In the genomic region with DNA sequence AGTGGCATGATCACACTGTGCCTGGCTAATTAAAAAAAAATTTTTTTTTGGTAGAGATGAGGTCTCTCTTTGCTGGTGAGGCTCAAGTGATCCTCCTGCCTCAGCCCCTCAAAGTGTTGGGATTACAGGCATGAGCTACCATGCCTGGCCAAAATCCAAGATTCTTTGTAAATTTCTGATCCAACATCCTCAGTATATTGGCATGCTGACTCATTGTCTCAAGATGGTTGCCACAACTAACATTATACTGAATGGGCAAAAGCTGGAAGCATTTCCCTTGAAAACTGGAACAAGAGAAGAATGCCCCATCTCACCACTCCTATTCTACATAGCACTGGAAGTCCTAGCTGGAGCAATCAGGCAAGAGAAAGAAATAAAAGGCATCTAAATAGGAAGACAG, we compare ENCODE assay signal across 2 cellular contexts.
TF ChIP-seq lines count a peak whose summit lies in the region.

No MANE protein-coding gene starts in this region.

TF ChIP-seq in HCT116, 20 proteins besides CTCF, POLR2A, EP300 and RAD21 (continued from another document):
- TF ChIP-seq EZH2phosphoT487 (IDR thresholded peaks at IDR 0.05; ENCODE audit: borderline replicate concordance), result no peak
- TF ChIP-seq FOSL1 (IDR thresholded peaks at IDR 0.05; ENCODE audit: low read depth), result no peak
- TF ChIP-seq POLR2AphosphoS5 (IDR thresholded peaks at IDR 0.05; ENCODE audit: low read depth, low read length), result no peak
- TF ChIP-seq, protein P1, sequence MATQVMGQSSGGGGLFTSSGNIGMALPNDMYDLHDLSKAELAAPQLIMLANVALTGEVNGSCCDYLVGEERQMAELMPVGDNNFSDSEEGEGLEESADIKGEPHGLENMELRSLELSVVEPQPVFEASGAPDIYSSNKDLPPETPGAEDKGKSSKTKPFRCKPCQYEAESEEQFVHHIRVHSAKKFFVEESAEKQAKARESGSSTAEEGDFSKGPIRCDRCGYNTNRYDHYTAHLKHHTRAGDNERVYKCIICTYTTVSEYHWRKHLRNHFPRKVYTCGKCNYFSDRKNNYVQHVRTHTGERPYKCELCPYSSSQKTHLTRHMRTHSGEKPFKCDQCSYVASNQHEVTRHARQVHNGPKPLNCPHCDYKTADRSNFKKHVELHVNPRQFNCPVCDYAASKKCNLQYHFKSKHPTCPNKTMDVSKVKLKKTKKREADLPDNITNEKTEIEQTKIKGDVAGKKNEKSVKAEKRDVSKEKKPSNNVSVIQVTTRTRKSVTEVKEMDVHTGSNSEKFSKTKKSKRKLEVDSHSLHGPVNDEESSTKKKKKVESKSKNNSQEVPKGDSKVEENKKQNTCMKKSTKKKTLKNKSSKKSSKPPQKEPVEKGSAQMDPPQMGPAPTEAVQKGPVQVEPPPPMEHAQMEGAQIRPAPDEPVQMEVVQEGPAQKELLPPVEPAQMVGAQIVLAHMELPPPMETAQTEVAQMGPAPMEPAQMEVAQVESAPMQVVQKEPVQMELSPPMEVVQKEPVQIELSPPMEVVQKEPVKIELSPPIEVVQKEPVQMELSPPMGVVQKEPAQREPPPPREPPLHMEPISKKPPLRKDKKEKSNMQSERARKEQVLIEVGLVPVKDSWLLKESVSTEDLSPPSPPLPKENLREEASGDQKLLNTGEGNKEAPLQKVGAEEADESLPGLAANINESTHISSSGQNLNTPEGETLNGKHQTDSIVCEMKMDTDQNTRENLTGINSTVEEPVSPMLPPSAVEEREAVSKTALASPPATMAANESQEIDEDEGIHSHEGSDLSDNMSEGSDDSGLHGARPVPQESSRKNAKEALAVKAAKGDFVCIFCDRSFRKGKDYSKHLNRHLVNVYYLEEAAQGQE (IDR thresholded peaks at IDR 0.05; ENCODE audit: low read depth), result no peak
- TF ChIP-seq TCF7L2 (IDR thresholded peaks at IDR 0.05; ENCODE audit: borderline replicate concordance, extremely low read depth, insufficient read depth, insufficient read length), result no peak
- TF ChIP-seq MAX (IDR thresholded peaks at IDR 0.05), result no peak
- no peak for TF ChIP-seq CBX3 (IDR thresholded peaks at IDR 0.05; ENCODE audit: low read depth)

TF ChIP-seq in SK-N-SH treated with all-trans-retinoic acid at 6 μM for 48 hours, 23 proteins besides CTCF, POLR2A, EP300 and RAD21 (continued from another document):
- TF ChIP-seq, protein P2, sequence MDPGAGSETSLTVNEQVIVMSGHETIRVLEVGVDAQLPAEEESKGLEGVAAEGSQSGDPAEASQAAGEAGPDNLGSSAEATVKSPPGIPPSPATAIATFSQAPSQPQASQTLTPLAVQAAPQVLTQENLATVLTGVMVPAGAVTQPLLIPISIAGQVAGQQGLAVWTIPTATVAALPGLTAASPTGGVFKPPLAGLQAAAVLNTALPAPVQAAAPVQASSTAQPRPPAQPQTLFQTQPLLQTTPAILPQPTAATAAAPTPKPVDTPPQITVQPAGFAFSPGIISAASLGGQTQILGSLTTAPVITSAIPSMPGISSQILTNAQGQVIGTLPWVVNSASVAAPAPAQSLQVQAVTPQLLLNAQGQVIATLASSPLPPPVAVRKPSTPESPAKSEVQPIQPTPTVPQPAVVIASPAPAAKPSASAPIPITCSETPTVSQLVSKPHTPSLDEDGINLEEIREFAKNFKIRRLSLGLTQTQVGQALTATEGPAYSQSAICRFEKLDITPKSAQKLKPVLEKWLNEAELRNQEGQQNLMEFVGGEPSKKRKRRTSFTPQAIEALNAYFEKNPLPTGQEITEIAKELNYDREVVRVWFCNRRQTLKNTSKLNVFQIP (CRISPR knock-in tag; IDR thresholded peaks at IDR 0.05; ENCODE audit: borderline replicate concordance, low read depth), result no peak
- TF ChIP-seq, protein P3, sequence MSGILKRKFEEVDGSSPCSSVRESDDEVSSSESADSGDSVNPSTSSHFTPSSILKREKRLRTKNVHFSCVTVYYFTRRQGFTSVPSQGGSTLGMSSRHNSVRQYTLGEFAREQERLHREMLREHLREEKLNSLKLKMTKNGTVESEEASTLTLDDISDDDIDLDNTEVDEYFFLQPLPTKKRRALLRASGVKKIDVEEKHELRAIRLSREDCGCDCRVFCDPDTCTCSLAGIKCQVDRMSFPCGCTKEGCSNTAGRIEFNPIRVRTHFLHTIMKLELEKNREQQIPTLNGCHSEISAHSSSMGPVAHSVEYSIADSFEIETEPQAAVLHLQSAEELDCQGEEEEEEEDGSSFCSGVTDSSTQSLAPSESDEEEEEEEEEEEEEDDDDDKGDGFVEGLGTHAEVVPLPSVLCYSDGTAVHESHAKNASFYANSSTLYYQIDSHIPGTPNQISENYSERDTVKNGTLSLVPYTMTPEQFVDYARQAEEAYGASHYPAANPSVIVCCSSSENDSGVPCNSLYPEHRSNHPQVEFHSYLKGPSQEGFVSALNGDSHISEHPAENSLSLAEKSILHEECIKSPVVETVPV (CRISPR knock-in tag; IDR thresholded peaks at IDR 0.05), result no peak
- no peak for TF ChIP-seq ZFP30 (CRISPR knock-in tag; IDR thresholded peaks at IDR 0.05)
- TF ChIP-seq ZNF8 (CRISPR knock-in tag; IDR thresholded peaks at IDR 0.05), result no peak
- no peak for TF ChIP-seq OSR1 (CRISPR knock-in tag; IDR thresholded peaks at IDR 0.05)
- TF ChIP-seq ZNF565 (CRISPR knock-in tag; conservative IDR thresholded peaks at IDR 0.05; ENCODE audit: low read depth), result no peak
- TF ChIP-seq RARB (CRISPR knock-in tag; IDR thresholded peaks at IDR 0.05), result no peak
- TF ChIP-seq, protein P4, sequence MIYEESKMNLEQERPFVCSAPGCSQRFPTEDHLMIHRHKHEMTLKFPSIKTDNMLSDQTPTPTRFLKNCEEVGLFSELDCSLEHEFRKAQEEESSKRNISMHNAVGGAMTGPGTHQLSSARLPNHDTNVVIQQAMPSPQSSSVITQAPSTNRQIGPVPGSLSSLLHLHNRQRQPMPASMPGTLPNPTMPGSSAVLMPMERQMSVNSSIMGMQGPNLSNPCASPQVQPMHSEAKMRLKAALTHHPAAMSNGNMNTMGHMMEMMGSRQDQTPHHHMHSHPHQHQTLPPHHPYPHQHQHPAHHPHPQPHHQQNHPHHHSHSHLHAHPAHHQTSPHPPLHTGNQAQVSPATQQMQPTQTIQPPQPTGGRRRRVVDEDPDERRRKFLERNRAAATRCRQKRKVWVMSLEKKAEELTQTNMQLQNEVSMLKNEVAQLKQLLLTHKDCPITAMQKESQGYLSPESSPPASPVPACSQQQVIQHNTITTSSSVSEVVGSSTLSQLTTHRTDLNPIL (CRISPR knock-in tag; IDR thresholded peaks at IDR 0.05; ENCODE audit: low read depth), result no peak
- no peak for TF ChIP-seq CSDC2 (CRISPR knock-in tag; IDR thresholded peaks at IDR 0.05)
- no peak for TF ChIP-seq ZFP3 (CRISPR knock-in tag; IDR thresholded peaks at IDR 0.05)
- no peak for TF ChIP-seq PATZ1 (CRISPR knock-in tag; IDR thresholded peaks at IDR 0.05; ENCODE audit: borderline replicate concordance)
- no peak for TF ChIP-seq ISL1 (CRISPR knock-in tag; IDR thresholded peaks at IDR 0.05)
- no peak for TF ChIP-seq TOX (CRISPR knock-in tag; IDR thresholded peaks at IDR 0.05; ENCODE audit: borderline replicate concordance)
- TF ChIP-seq TSHZ2 (CRISPR knock-in tag; IDR thresholded peaks at IDR 0.05), result no peak
